Comparison of ENCODE assay signal across 1 cellular context in the genomic region with DNA sequence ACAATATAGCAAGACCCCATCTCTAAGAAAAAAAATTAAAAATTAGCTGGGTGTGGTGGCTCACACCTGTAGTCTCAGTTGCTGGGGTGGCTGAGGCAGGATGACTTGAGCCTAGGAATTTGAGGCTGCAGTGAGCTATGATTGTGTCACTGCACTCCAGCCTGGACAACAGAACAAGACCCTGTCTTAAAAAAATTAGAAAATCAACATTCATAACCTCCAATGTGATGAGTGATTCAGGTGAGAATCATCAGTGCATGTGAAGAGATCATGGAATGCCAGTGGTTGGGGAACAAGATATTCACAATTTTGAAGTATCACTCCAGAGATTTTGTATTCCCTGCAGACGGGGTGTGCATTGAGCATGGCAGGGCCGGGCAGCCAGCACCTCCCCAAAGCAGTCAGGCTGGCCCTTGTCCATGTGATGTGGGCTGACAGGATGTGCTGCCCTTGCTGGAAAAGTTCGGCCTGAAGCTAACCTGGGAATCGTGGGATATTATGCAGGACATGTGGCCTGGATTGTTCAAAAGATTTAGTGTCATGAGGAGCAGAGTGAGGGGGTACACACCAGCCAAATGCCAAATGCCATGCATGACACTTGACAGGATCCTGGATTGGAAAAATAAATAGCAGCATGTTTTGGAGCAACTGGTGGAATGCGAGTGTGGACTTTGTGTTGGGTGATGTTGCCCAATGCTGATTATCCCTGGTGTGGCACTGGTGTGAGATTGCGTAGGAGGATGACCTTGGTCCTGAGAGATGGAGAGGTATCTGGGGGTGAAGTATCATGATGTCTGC.
TF ChIP-seq lines count a peak whose summit lies in the region.

No MANE protein-coding gene starts in this region.

TF ChIP-seq in HepG2, 621 proteins besides CTCF, POLR2A, EP300 and RAD21 (continued from another document and continues in another):
- TF ChIP-seq E2F2 (CRISPR knock-in tag; IDR thresholded peaks at IDR 0.05; ENCODE audit: borderline replicate concordance) (no peak), JUND (CRISPR knock-in tag; IDR thresholded peaks at IDR 0.05) (peak; percentile 73; the same call in 1 of the 2 replicates), ZNF513 (CRISPR knock-in tag; conservative IDR thresholded peaks at IDR 0.05) (no peak), KDM6A (CRISPR knock-in tag; IDR thresholded peaks at IDR 0.05; ENCODE audit: low read depth) (peak; percentile 95), ZNF180 (CRISPR knock-in tag; IDR thresholded peaks at IDR 0.05; ENCODE audit: borderline replicate concordance, low read depth) (no peak), BRD4 (CRISPR knock-in tag; IDR thresholded peaks at IDR 0.05) (peak; percentile 68; the same call in 1 of the 2 replicates), DNMT1 (CRISPR knock-in tag; IDR thresholded peaks at IDR 0.05) (no peak), RFXAP (CRISPR knock-in tag; IDR thresholded peaks at IDR 0.05; ENCODE audit: borderline replicate concordance) (peak; percentile 75; the same call in 1 of the 2 replicates), ZNF614 (CRISPR knock-in tag; IDR thresholded peaks at IDR 0.05; ENCODE audit: borderline replicate concordance) (peak; percentile 92; the same call in 1 of the 2 replicates), HOXA3 (CRISPR knock-in tag; IDR thresholded peaks at IDR 0.05) (peak; percentile 92), ZFP41 (CRISPR knock-in tag; IDR thresholded peaks at IDR 0.05; ENCODE audit: borderline replicate concordance) (peak; percentile 53; the same call in 1 of the 2 replicates), ZNF350 (CRISPR knock-in tag; IDR thresholded peaks at IDR 0.05; ENCODE audit: borderline replicate concordance, low read depth) (peak; percentile 89), YEATS2 (CRISPR knock-in tag; IDR thresholded peaks at IDR 0.05; ENCODE audit: borderline replicate concordance) (peak; percentile 77; the same call in 1 of the 2 replicates), KAT8 (CRISPR knock-in tag; IDR thresholded peaks at IDR 0.05) (peak; percentile 83), PHF8 (CRISPR knock-in tag; IDR thresholded peaks at IDR 0.05) (peak; percentile 40; the same call in 1 of the 2 replicates), MTF2 (CRISPR knock-in tag; IDR thresholded peaks at IDR 0.05; ENCODE audit: borderline replicate concordance) (0 out of 2 replicates have a peak, but pooled peaks have one; percentile 46), NCOA1 (CRISPR knock-in tag; IDR thresholded peaks at IDR 0.05) (peak; percentile 89; the same call in 1 of the 2 replicates), CREM (IDR thresholded peaks at IDR 0.05) (peak; percentile 72), CREM (CRISPR knock-in tag; IDR thresholded peaks at IDR 0.05) (no peak), ZNF367 (CRISPR knock-in tag; IDR thresholded peaks at IDR 0.05; ENCODE audit: borderline replicate concordance) (no peak), ZFAT (CRISPR knock-in tag; conservative IDR thresholded peaks at IDR 0.05) (no peak), HNF4G (IDR thresholded peaks at IDR 0.05; ENCODE audit: borderline replicate concordance, low read depth, low read length) (peak; percentile 94), HNF4G (CRISPR knock-in tag; IDR thresholded peaks at IDR 0.05; ENCODE audit: borderline replicate concordance, low read depth) (peak; percentile 97)
- TF ChIP-seq, protein P1, sequence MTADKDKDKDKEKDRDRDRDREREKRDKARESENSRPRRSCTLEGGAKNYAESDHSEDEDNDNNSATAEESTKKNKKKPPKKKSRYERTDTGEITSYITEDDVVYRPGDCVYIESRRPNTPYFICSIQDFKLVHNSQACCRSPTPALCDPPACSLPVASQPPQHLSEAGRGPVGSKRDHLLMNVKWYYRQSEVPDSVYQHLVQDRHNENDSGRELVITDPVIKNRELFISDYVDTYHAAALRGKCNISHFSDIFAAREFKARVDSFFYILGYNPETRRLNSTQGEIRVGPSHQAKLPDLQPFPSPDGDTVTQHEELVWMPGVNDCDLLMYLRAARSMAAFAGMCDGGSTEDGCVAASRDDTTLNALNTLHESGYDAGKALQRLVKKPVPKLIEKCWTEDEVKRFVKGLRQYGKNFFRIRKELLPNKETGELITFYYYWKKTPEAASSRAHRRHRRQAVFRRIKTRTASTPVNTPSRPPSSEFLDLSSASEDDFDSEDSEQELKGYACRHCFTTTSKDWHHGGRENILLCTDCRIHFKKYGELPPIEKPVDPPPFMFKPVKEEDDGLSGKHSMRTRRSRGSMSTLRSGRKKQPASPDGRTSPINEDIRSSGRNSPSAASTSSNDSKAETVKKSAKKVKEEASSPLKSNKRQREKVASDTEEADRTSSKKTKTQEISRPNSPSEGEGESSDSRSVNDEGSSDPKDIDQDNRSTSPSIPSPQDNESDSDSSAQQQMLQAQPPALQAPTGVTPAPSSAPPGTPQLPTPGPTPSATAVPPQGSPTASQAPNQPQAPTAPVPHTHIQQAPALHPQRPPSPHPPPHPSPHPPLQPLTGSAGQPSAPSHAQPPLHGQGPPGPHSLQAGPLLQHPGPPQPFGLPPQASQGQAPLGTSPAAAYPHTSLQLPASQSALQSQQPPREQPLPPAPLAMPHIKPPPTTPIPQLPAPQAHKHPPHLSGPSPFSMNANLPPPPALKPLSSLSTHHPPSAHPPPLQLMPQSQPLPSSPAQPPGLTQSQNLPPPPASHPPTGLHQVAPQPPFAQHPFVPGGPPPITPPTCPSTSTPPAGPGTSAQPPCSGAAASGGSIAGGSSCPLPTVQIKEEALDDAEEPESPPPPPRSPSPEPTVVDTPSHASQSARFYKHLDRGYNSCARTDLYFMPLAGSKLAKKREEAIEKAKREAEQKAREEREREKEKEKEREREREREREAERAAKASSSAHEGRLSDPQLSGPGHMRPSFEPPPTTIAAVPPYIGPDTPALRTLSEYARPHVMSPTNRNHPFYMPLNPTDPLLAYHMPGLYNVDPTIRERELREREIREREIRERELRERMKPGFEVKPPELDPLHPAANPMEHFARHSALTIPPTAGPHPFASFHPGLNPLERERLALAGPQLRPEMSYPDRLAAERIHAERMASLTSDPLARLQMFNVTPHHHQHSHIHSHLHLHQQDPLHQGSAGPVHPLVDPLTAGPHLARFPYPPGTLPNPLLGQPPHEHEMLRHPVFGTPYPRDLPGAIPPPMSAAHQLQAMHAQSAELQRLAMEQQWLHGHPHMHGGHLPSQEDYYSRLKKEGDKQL (CRISPR knock-in tag; IDR thresholded peaks at IDR 0.05; ENCODE audit: low read depth) = peak; percentile 88
- TF ChIP-seq, protein P2, sequence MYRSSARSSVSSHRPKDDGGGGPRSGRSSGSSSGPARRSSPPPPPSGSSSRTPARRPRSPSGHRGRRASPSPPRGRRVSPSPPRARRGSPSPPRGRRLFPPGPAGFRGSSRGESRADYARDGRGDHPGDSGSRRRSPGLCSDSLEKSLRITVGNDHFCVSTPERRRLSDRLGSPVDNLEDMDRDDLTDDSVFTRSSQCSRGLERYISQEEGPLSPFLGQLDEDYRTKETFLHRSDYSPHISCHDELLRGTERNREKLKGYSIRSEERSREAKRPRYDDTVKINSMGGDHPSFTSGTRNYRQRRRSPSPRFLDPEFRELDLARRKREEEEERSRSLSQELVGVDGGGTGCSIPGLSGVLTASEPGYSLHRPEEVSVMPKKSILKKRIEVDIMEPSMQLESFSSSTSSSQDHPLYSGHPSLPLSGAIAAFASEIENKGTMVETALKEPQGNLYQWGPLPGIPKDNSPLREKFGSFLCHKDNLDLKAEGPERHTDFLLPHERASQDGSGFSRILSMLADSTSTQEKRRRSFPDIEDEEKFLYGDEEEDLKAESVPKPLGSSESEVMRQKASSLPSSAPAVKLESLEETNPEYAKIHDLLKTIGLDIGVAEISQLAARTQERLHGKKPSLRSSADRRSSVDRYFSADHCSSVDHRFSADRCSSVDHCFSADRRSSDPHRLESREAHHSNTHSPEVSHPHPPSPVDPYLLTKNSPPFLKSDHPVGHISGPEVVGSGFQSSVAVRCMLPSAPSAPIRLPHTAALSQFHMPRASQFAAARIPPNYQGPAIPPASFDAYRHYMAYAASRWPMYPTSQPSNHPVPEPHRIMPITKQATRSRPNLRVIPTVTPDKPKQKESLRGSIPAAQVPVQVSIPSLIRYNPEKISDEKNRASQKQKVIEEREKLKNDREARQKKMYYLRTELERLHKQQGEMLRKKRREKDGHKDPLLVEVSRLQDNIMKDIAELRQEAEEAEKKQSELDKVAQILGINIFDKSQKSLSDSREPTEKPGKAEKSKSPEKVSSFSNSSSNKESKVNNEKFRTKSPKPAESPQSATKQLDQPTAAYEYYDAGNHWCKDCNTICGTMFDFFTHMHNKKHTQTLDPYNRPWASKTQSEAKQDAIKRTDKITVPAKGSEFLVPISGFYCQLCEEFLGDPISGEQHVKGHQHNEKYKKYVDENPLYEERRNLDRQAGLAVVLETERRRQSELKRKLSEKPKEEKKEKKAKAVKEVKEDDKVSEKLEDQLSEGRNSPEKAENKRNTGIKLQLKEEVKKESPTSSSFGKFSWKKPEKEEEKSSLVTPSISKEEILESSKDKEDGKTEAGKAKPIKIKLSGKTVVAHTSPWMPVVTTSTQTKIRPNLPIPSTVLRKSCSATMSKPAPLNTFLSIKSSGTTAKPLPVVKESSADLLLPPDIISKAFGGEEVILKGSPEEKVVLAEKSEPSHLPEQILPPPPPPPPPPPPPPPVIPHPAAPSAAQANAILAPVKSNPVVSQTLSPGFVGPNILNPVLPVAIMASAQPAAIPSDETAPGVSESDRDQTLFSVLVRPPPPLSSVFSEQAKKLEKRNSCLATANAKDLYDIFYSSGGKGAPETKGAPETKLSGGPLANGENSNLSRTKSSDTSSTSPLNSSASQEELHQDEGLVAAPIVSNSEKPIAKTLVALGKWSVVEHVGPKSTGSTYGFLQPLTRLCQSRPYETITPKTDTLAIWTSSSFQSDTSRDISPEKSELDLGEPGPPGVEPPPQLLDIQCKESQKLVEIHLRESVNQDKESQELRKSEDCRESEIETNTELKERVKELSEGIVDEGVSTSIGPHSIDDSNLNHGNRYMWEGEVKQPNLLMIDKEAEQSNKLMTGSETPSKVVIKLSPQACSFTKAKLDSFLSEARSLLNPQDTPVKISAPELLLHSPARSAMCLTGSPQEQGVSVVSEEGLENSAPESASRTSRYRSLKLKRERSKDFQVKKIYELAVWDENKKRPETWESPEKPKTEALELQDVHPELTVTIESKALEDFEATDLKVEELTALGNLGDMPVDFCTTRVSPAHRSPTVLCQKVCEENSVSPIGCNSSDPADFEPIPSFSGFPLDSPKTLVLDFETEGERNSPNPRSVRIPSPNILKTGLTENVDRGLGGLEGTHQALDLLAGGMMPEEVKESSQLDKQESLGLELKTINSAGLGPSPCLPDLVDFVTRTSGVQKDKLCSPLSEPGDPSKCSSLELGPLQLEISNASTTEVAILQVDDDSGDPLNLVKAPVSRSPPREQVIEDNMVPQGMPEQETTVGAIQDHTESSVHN (CRISPR knock-in tag; IDR thresholded peaks at IDR 0.05) = no peak
- TF ChIP-seq, protein P3, sequence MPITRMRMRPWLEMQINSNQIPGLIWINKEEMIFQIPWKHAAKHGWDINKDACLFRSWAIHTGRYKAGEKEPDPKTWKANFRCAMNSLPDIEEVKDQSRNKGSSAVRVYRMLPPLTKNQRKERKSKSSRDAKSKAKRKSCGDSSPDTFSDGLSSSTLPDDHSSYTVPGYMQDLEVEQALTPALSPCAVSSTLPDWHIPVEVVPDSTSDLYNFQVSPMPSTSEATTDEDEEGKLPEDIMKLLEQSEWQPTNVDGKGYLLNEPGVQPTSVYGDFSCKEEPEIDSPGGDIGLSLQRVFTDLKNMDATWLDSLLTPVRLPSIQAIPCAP (CRISPR knock-in tag; IDR thresholded peaks at IDR 0.05; ENCODE audit: low read depth) = no peak
- TF ChIP-seq, protein P4, sequence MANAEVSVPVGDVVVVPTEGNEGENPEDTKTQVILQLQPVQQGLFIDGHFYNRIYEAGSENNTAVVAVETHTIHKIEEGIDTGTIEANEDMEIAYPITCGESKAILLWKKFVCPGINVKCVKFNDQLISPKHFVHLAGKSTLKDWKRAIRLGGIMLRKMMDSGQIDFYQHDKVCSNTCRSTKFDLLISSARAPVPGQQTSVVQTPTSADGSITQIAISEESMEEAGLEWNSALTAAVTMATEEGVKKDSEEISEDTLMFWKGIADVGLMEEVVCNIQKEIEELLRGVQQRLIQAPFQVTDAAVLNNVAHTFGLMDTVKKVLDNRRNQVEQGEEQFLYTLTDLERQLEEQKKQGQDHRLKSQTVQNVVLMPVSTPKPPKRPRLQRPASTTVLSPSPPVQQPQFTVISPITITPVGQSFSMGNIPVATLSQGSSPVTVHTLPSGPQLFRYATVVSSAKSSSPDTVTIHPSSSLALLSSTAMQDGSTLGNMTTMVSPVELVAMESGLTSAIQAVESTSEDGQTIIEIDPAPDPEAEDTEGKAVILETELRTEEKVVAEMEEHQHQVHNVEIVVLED (CRISPR knock-in tag; IDR thresholded peaks at IDR 0.05; ENCODE audit: borderline replicate concordance) = no peak
- TF ChIP-seq, protein P5, sequence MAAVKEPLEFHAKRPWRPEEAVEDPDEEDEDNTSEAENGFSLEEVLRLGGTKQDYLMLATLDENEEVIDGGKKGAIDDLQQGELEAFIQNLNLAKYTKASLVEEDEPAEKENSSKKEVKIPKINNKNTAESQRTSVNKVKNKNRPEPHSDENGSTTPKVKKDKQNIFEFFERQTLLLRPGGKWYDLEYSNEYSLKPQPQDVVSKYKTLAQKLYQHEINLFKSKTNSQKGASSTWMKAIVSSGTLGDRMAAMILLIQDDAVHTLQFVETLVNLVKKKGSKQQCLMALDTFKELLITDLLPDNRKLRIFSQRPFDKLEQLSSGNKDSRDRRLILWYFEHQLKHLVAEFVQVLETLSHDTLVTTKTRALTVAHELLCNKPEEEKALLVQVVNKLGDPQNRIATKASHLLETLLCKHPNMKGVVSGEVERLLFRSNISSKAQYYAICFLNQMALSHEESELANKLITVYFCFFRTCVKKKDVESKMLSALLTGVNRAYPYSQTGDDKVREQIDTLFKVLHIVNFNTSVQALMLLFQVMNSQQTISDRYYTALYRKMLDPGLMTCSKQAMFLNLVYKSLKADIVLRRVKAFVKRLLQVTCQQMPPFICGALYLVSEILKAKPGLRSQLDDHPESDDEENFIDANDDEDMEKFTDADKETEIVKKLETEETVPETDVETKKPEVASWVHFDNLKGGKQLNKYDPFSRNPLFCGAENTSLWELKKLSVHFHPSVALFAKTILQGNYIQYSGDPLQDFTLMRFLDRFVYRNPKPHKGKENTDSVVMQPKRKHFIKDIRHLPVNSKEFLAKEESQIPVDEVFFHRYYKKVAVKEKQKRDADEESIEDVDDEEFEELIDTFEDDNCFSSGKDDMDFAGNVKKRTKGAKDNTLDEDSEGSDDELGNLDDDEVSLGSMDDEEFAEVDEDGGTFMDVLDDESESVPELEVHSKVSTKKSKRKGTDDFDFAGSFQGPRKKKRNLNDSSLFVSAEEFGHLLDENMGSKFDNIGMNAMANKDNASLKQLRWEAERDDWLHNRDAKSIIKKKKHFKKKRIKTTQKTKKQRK (IDR thresholded peaks at IDR 0.05; ENCODE audit: low read length) = no peak
